In the genomic region with DNA sequence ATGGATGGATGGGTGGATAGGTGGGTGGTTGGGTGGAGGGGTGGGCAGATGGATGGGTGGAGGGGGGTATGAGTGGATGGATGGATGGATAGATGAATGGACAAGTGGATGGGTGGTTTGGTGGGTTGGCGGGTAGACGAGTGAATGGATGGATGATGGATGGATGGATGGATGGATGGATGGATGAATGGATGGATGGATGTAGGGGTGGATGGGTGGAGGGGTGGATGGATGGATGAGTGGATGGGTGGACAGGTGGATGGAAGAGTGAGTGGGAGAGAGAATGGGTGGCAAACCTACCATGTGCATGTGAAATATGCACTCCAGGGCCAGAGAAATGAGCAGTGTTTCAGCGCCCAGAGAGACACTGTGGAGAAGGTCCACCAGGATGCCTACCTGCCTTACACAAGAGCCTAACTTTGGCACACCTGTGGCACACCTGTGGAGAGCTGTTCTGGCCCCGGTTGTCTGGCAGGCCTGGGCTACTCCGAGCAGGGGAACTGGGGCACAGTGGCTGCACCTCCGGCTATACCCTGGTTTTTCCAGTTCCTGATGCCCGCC, we compare ENCODE assay signal across 20 cellular contexts. TPM values are rescaled to one million over a fixed set of nuclear protein-coding genes. Genes with fewer than 3 reads are reported as not detected.
A peak's percentile ranks its signal among the peaks of the same experiment; 100 is the strongest.
DNase-seq lines count a peak whose midpoint lies in the region; ATAC-seq, FAIRE-seq and TF ChIP-seq lines count a peak whose summit lies in the region.
"Had no signal": no experiment of that assay in that cellular context is flagged by ENCODE, and none has a peak within 500 bp of the region (broad histone marks: within the 10 kb centered on the region; RNA-seq: fewer than 3 reads in every experiment).

No MANE protein-coding gene starts in this region.

- H3K4me2 ChIP-seq in HCT116 (ENCODE audit: low read length) (peak overlapping the region; percentile 85), astrocyte (ENCODE audit: low read length) (no peak overlapping the region), HepG2 (ENCODE audit: low read depth, low read length) (peak overlapping the region; percentile 78; the same call in 1 of the 2 replicates)
- H3K4me2 ChIP-seq: KMS-11 had no signal

- H3K9me3 ChIP-seq in HCT116 (ENCODE audit: control insufficient read depth in 1 of 2, insufficient read depth in 1 of 2, low read depth in 1 of 2, low read length in 2 of 2) (no peaks in the 10 kb centered on the region), astrocyte (ENCODE audit: insufficient read depth, low read depth, low read length) (no peaks in the 10 kb centered on the region), HepG2 (ENCODE audit: low read length) (no peaks in the 10 kb centered on the region), suprapubic skin (no peaks in the 10 kb centered on the region)
- no peaks in the 10 kb centered on the region for H3K9me3 ChIP-seq in CD4-positive, alpha-beta T cell (ENCODE audit: control insufficient read depth, low read length)
- H3K9me3 ChIP-seq: gastrocnemius medialis, neutrophil, SJCRH30 had no signal

- no peak overlapping the region for H2AFZ ChIP-seq in HCT116 (ENCODE audit: low read depth, low read length, poor library complexity, severe bottlenecking)
- H2AFZ ChIP-seq in astrocyte (ENCODE audit: low read depth, low read length), result no peak overlapping the region
- no peak overlapping the region for H2AFZ ChIP-seq in HepG2 (ENCODE audit: low read length)

- peak overlapping the region in 1 of 2 experiments; percentile 53; a peak in 1 of 4 replicates for H3K4me3 ChIP-seq in HCT116 (replicated peaks in 1 of 2; ENCODE audit: low read depth in 1 of 2, low read length in 2 of 2)
- H3K4me3 ChIP-seq in astrocyte (ENCODE audit: insufficient read depth, low read depth, low read length), result no peak overlapping the region
- peak overlapping the region in 1 of 3 experiments; percentile 41; a peak in 1 of 6 replicates for H3K4me3 ChIP-seq in HepG2 (replicated peaks in 1 of 3; ENCODE audit: insufficient read depth in 1 of 3, low read depth in 2 of 3, low read length in 3 of 3)
- no peak overlapping the region for H3K4me3 ChIP-seq in suprapubic skin
- H3K4me3 ChIP-seq in coronary artery, result no peak overlapping the region
- H3K4me3 ChIP-seq: gastrocnemius medialis, SJCRH30 had no signal

- intact Hi-C loops in HCT116 (cut with micrococcal nuclease) (no loop called here), HepG2 (cut with micrococcal nuclease; ENCODE audit: unreplicated experiment) (loop anchor here (10.0 kb wide), 1 partner anchor 68 kb away; the partner anchor contains the start of gene FAM131C)
- intact Hi-C loops in CD4-positive, alpha-beta T cell (cut with DNase I, micrococcal nuclease), result loop anchor here in 1 of 2 experiments (5.0 kb wide), 1 partner anchor 46 kb away; no protein-coding TSS in a partner anchor

- H3K27me3 ChIP-seq in HCT116 (ENCODE audit: insufficient read depth, low read length) (no peaks in the 10 kb centered on the region), astrocyte (ENCODE audit: insufficient read depth, low read length) (no peaks in the 10 kb centered on the region), HepG2 (ENCODE audit: control insufficient read depth in 1 of 2, insufficient read depth in 2 of 2, low read length in 2 of 2) (no peaks in the 10 kb centered on the region), suprapubic skin (no peaks in the 10 kb centered on the region)
- H3K27me3 ChIP-seq in CD4-positive, alpha-beta T cell (ENCODE audit: control insufficient read depth, insufficient read depth, low read length), result no peaks in the 10 kb centered on the region
- H3K27me3 ChIP-seq: SJCRH30 had no signal

- peak overlapping the region; percentile 100 for H3K27ac ChIP-seq in HCT116 (ENCODE audit: low read depth, low read length)
- peak overlapping the region; percentile 96 for H3K27ac ChIP-seq in astrocyte (ENCODE audit: low read depth, low read length)
- H3K27ac ChIP-seq in HepG2 (ENCODE audit: extremely low read length, insufficient read depth, low read length), result peak overlapping the region; percentile 76
- peak overlapping the region; percentile 80 for H3K27ac ChIP-seq in suprapubic skin
- no peak overlapping the region for H3K27ac ChIP-seq in CD4-positive, alpha-beta T cell (ENCODE audit: low read depth, low read length)
- peak overlapping the region in 1 of 2 donors; percentile 94 for H3K27ac ChIP-seq in coronary artery
- H3K27ac ChIP-seq: KMS-11, neutrophil, SJCRH30 had no signal

- BruUV-seq in HCT116 (replicated peaks; lab: Mats Ljungman, UMichigan), result no TSS peak
- BruUV-seq in HepG2 (replicated peaks; lab: Mats Ljungman, UMichigan), result no TSS peak

- TF ChIP-seq POLR2A in HCT116 (IDR thresholded peaks at IDR 0.05; ENCODE audit: borderline replicate concordance, extremely low read depth, insufficient read depth, insufficient read length) (no peak), HepG2 (IDR thresholded peaks at IDR 0.05; ENCODE audit: insufficient read depth in 1 of 2, low read depth in 2 of 2, low read length in 2 of 2) (no peak; a peak in 2 of 4 replicates), suprapubic skin (IDR thresholded peaks at IDR 0.05) (no peak)

- H3K9ac ChIP-seq in HCT116 (ENCODE audit: low read length) (peak overlapping the region; percentile 75), astrocyte (ENCODE audit: low read length) (no peak overlapping the region), HepG2 (ENCODE audit: insufficient read depth, low read depth, low read length) (peak overlapping the region; percentile 36; the same call in 1 of the 2 replicates)
- H3K9ac ChIP-seq: KMS-11 had no signal

- H3K4me1 ChIP-seq in HCT116 (ENCODE audit: control insufficient read depth in 1 of 2, insufficient read depth in 2 of 2, low read length in 2 of 2) (peaks cover 93 to 98% of the 10 kb centered on the region in 2 experiments), astrocyte (ENCODE audit: insufficient read depth, low read length) (peaks cover 87% of the 10 kb centered on the region), HepG2 (ENCODE audit: insufficient read depth, low read length) (peaks cover 85% of the 10 kb centered on the region), suprapubic skin (peaks cover 92% of the 10 kb centered on the region)

- TF ChIP-seq EP300 in HepG2 (IDR thresholded peaks at IDR 0.05; ENCODE audit: low read depth in 2 of 2, low read length in 2 of 2) (no peak), HepG2 (CRISPR knock-in tag; IDR thresholded peaks at IDR 0.05; ENCODE audit: borderline replicate concordance) (no peak), suprapubic skin (IDR thresholded peaks at IDR 0.05) (no peak)

- H4K20me1 ChIP-seq in HCT116 (ENCODE audit: insufficient read depth) (peaks cover 21% of the 10 kb centered on the region; the same call in 1 of the 2 replicates), astrocyte (ENCODE audit: insufficient read depth, low read length) (peaks cover 74% of the 10 kb centered on the region), HepG2 (ENCODE audit: insufficient read depth, low read length) (peaks cover 67% of the 10 kb centered on the region)

- no peaks in the 10 kb centered on the region for H3K9me2 ChIP-seq in HCT116 (ENCODE audit: insufficient read depth)

- peaks cover 63% of the 10 kb centered on the region for H3K4me1 Mint-ChIP-seq in astrocyte (ENCODE audit: low read depth, unreplicated experiment)
- H3K4me1 Mint-ChIP-seq in CD4-positive, alpha-beta T cell (ENCODE audit: low read depth), result no peaks in the 10 kb centered on the region
- H3K4me1 Mint-ChIP-seq in activated naive CD8-positive, alpha-beta T cell treated with anti-CD3 and anti-CD28 coated beads for 36 hours, result peaks cover 17% of the 10 kb centered on the region

- RAD21 ChIA-PET in HCT116 (lab: Charles Lee; ENCODE audit: low non-redundant PET in 1 of 2, low total read pairs in 2 of 2, uncharacterized antibody in 2 of 2, unreplicated experiment in 2 of 2), result no interaction called here

- H3K27me3 Mint-ChIP-seq in astrocyte (ENCODE audit: low read depth, unreplicated experiment), result no peaks in the 10 kb centered on the region
- no peaks in the 10 kb centered on the region for H3K27me3 Mint-ChIP-seq in CD4-positive, alpha-beta T cell
- H3K27me3 Mint-ChIP-seq in activated naive CD8-positive, alpha-beta T cell treated with anti-CD3 and anti-CD28 coated beads for 36 hours, result peaks cover 8% of the 10 kb centered on the region

- no peak overlapping the region for H3K27ac Mint-ChIP-seq in astrocyte (ENCODE audit: unreplicated experiment)
- H3K27ac Mint-ChIP-seq in CD4-positive, alpha-beta T cell, result no peak overlapping the region
- H3K27ac Mint-ChIP-seq in activated naive CD8-positive, alpha-beta T cell treated with anti-CD3 and anti-CD28 coated beads for 36 hours, result no peak overlapping the region
- H3K27ac Mint-ChIP-seq: activated naive CD4-positive, alpha-beta T cell treated with anti-CD3 and anti-CD28 coated beads for 36 hours had no signal

- DNase-seq in HCT116 (ENCODE audit: low read depth, low spot score), result no peak
- no peak for DNase-seq in astrocyte (ENCODE audit: low read depth)
- DNase-seq in HepG2 (ENCODE audit: low spot score), result no peak
- DNase-seq in suprapubic skin (ENCODE audit: low spot score in 2 of 2), result no peak
- no peak for DNase-seq in CD4-positive, alpha-beta T cell
- DNase-seq in coronary artery (ENCODE audit: low spot score), result no peak
- no peak for DNase-seq in activated naive CD8-positive, alpha-beta T cell treated with anti-CD3 and anti-CD28 coated beads for 36 hours
- DNase-seq: activated CD4-positive, alpha-beta T cell treated with anti-CD3 and anti-CD28 coated beads for 4 hours; activated naive CD4-positive, alpha-beta T cell treated with anti-CD3 and anti-CD28 coated beads for 36 hours; AML-193; DMS 273 treated with DMSO at 0.1 percent for 48 hours; effector memory CD4-positive, alpha-beta T cell; gastrocnemius medialis; NCI-H1105 treated with DMSO at 0.1 percent for 48 hours; NCI-H2171 treated with DMSO at 0.1 percent for 48 hours; SJCRH30; T-helper 9 cell had no signal

- POLR2A ChIA-PET in HCT116 (lab: Charles Lee), result interaction anchor here (1.0 to 5.8 kb wide), 4 partner anchors 12 to 64 kb away, joined by 5 to 59 read pairs (median 6); partner anchors contain the start of gene EPHA2
- POLR2A ChIA-PET in HepG2 (lab: Yijun Ruan, JAX), result interaction anchor here (1.0 to 6.2 kb wide), 9 partner anchors 12 to 66 kb away, joined by 3 to 120 read pairs (median 13); partner anchors contain the start of gene EPHA2
- POLR2A ChIA-PET in CD4-positive, alpha-beta T cell (lab: Charles Lee), result no interaction called here

- H3K79me2 ChIP-seq in HCT116 (ENCODE audit: insufficient read depth, low read length), result peaks cover 100% of the 10 kb centered on the region
- H3K79me2 ChIP-seq in astrocyte (ENCODE audit: insufficient read depth, low read length), result peaks cover 86% of the 10 kb centered on the region
- H3K79me2 ChIP-seq in HepG2 (ENCODE audit: insufficient read depth, low read length), result peaks cover 80% of the 10 kb centered on the region

- ATAC-seq in HCT116 (no peak), HepG2 (no peak), HG02852 (IDR thresholded peaks at IDR 0.05; ENCODE audit: unreplicated experiment) (no peak)
- ATAC-seq in CD4-positive, alpha-beta T cell (ENCODE audit: poor library complexity), result no peak
- ATAC-seq: gastrocnemius medialis had no signal

- no peak for TF ChIP-seq CTCF in HCT116 (IDR thresholded peaks at IDR 0.05 in 2 of 3, conservative IDR thresholded peaks at IDR 0.05 in 1 of 3; ENCODE audit: borderline replicate concordance in 1 of 3, insufficient read depth in 1 of 3, low read depth in 2 of 3, low read length in 2 of 3)
- TF ChIP-seq CTCF in astrocyte (IDR thresholded peaks at IDR 0.05; ENCODE audit: insufficient read depth, low read depth, low read length), result no peak
- TF ChIP-seq CTCF in HepG2 (CRISPR knock-in tag; IDR thresholded peaks at IDR 0.05), result no peak
- no peak for TF ChIP-seq CTCF in suprapubic skin (IDR thresholded peaks at IDR 0.05)
- TF ChIP-seq CTCF in CD4-positive, alpha-beta T cell (IDR thresholded peaks at IDR 0.05), result no peak
- TF ChIP-seq CTCF in coronary artery (IDR thresholded peaks at IDR 0.05), result no peak

- no peak overlapping the region for H3K4me3 Mint-ChIP-seq in astrocyte (ENCODE audit: unreplicated experiment)
- no peak overlapping the region for H3K4me3 Mint-ChIP-seq in CD4-positive, alpha-beta T cell
- no peak overlapping the region for H3K4me3 Mint-ChIP-seq in activated naive CD8-positive, alpha-beta T cell treated with anti-CD3 and anti-CD28 coated beads for 36 hours
- H3K4me3 Mint-ChIP-seq: activated naive CD4-positive, alpha-beta T cell treated with anti-CD3 and anti-CD28 coated beads for 36 hours had no signal

- FAIRE-seq in astrocyte (lab: Jason Lieb, UNC) (no peak), HepG2 (lab: Jason Lieb, UNC) (no peak)

- H3K36me3 Mint-ChIP-seq in astrocyte (ENCODE audit: low read depth, unreplicated experiment), result peaks cover 19% of the 10 kb centered on the region
- no peaks in the 10 kb centered on the region for H3K36me3 Mint-ChIP-seq in CD4-positive, alpha-beta T cell (ENCODE audit: low read depth)
- H3K36me3 Mint-ChIP-seq in activated naive CD8-positive, alpha-beta T cell treated with anti-CD3 and anti-CD28 coated beads for 36 hours, result no peaks in the 10 kb centered on the region

- TF ChIP-seq RAD21 in HCT116 (IDR thresholded peaks at IDR 0.05; ENCODE audit: low read depth), result no peak
- TF ChIP-seq RAD21 in HepG2 (CRISPR knock-in tag; IDR thresholded peaks at IDR 0.05), result no peak

- peaks cover 11 to 72% of the 10 kb centered on the region in 2 experiments for H3K36me3 ChIP-seq in HCT116 (ENCODE audit: control insufficient read depth in 1 of 2, insufficient read depth in 2 of 2, low read length in 2 of 2)
- peaks cover 38% of the 10 kb centered on the region for H3K36me3 ChIP-seq in astrocyte (ENCODE audit: insufficient read depth, low read length)
- H3K36me3 ChIP-seq in HepG2 (replicated peaks in 1 of 2; ENCODE audit: control insufficient read depth in 1 of 2, insufficient read depth in 2 of 2, low read length in 2 of 2), result peaks cover 41 to 63% of the 10 kb centered on the region in 2 experiments
- peaks cover 14% of the 10 kb centered on the region for H3K36me3 ChIP-seq in suprapubic skin
- H3K36me3 ChIP-seq: neutrophil had no signal

- CTCF ChIA-PET in HCT116 (lab: Charles Lee), result interaction anchor here (0.9 to 1.3 kb wide), 3 partner anchors 14 to 61 kb away, joined by 3 to 4 read pairs (median 3); no protein-coding TSS in a partner anchor
- CTCF ChIA-PET in HepG2 (lab: Yijun Ruan, JAX; ENCODE audit: low intra/inter-chr PET ratio, low total read pairs), result interaction anchor here (1.4 kb wide), 1 partner anchor 45 kb away, joined by 7 read pairs; no protein-coding TSS in a partner anchor
- CTCF ChIA-PET in CD4-positive, alpha-beta T cell (lab: Charles Lee), result no interaction called here

- H3K9me3 Mint-ChIP-seq in astrocyte (ENCODE audit: unreplicated experiment), result no peaks in the 10 kb centered on the region
- H3K9me3 Mint-ChIP-seq in CD4-positive, alpha-beta T cell, result no peaks in the 10 kb centered on the region
- H3K9me3 Mint-ChIP-seq in activated naive CD8-positive, alpha-beta T cell treated with anti-CD3 and anti-CD28 coated beads for 36 hours, result no peaks in the 10 kb centered on the region
- H3K9me3 Mint-ChIP-seq: activated naive CD4-positive, alpha-beta T cell treated with anti-CD3 and anti-CD28 coated beads for 36 hours had no signal

- in situ Hi-C loops in HepG2 (cut with HindIII; ENCODE audit: extremely low pct_ligation_motif_present, low pct_unique_long_range_greater_than_20kb), result no loop called here

- WGBS in HepG2 (ENCODE audit: low lambda C conversion rate), result 97% methylated on average over 7 of the region's 7 CpGs
- WGBS in suprapubic skin, result 71% methylated on average over 7 of the region's 7 CpGs

RNA-seq across cellular contexts. Expression of gene EPHA2, which starts 12.8 kb away (rescaled TPM):
- total RNA-seq in HCT116 (2021; ENCODE audit: unreplicated experiment) (164 TPM), astrocyte (117 and 140 TPM in 2 replicates), HepG2 (2016; rRNA removed; fragmentation: Illumina TruSeq; extraction: Trizol) (15.5 and 33.6 TPM in 2 replicates), suprapubic skin (100 to 1,000 TPM in 3 of 4 donors, 10 to 100 TPM in 1; 59.0 to 145 (median 104) TPM)
- 167 and 209 TPM in 2 replicates for polyA plus RNA-seq in HCT116 (2012)
- total RNA-seq in HepG2 (2016; cell fraction: cytosol; rRNA removed; fragmentation: Illumina TruSeq; extraction: Trizol; ENCODE audit: low read depth), result 6.7 and 7.8 TPM in 2 replicates
- 10.8 and 35.8 TPM in 2 replicates for total RNA-seq in HepG2 (2016; cell fraction: insoluble cytoplasmic fraction; rRNA removed; fragmentation: Illumina TruSeq; extraction: Trizol)
- 14.9 and 16.9 TPM in 2 replicates for total RNA-seq in HepG2 (2016; cell fraction: membrane; rRNA removed; fragmentation: Illumina TruSeq; extraction: Trizol)
- total RNA-seq in HepG2 (2016; cell fraction: nucleus; rRNA removed; fragmentation: Illumina TruSeq; extraction: Trizol), result 41.9 and 47.9 TPM in 2 replicates
- polyA plus RNA-seq in HepG2 (2011; rRNA removed), result 53.6 and 62.5 TPM in 2 replicates
- polyA plus RNA-seq in HepG2 (2011; cell fraction: cytosol; rRNA removed), result 39.1 and 62.9 TPM in 2 replicates
- polyA plus RNA-seq in HepG2 (2011; cell fraction: nucleus; rRNA removed), result 163 and 212 TPM in 2 replicates
- polyA plus RNA-seq in HepG2 (2012), result 25.4 and 56.3 TPM in 2 replicates
- 2.1 and 2.2 TPM in 2 replicates for polyA plus RNA-seq in HepG2 (2016; cell fraction: cytosol; fragmentation: Illumina TruSeq; extraction: Trizol; ENCODE audit: low read depth)
- 11.5 and 14.9 TPM in 2 replicates for polyA plus RNA-seq in HepG2 (2016; cell fraction: insoluble cytoplasmic fraction; fragmentation: Illumina TruSeq; extraction: Trizol; ENCODE audit: low read depth)
- 5.7 and 6.8 TPM in 2 replicates for polyA plus RNA-seq in HepG2 (2016; cell fraction: membrane; fragmentation: Illumina TruSeq; extraction: Trizol; ENCODE audit: low read depth)
- polyA plus RNA-seq in HepG2 (2016; cell fraction: nucleus; fragmentation: Illumina TruSeq; extraction: Trizol; ENCODE audit: insufficient read depth, low read depth), result 84.4 and 87.2 TPM in 2 replicates
- polyA minus RNA-seq in HepG2 (2011; rRNA and poly(A)+ RNA removed; ENCODE audit: low replicate concordance), result 69.9 and 218 TPM in 2 replicates
- polyA minus RNA-seq in HepG2 (2011; cell fraction: cytosol; rRNA and poly(A)+ RNA removed), result 72.7 and 86.9 TPM in 2 replicates
- 65.6 and 79.3 TPM in 2 replicates for polyA minus RNA-seq in HepG2 (2011; cell fraction: nucleus; rRNA and poly(A)+ RNA removed)
- under 1 TPM in 1 of 2 experiments, not detected in 1; 0.22 TPM for total RNA-seq in CD4-positive, alpha-beta T cell
- total RNA-seq in activated naive CD8-positive, alpha-beta T cell treated with anti-CD3 and anti-CD28 coated beads for 36 hours, result under 1 TPM in 1 of 2 experiments, not detected in 1; 0.08 TPM

Comparison
In these comparisons a context has a peak if more than half of its experiments do, and no peak if none do; other contexts are left out.
1. RNA of gene EPHA2, which starts 12.8 kb away (total RNA-seq): 164 TPM in HCT116 (single experiment), 117 to 140 TPM in astrocyte, 59.0 to 145 TPM in suprapubic skin and 6.7 to 47.9 TPM in HepG2; 0.22 TPM in CD4-positive, alpha-beta T cell and 0.08 TPM in activated naive CD8-positive, alpha-beta T cell treated with anti-CD3 and anti-CD28 coated beads for 36 hours; every median in the first group is over 4 times any median in the second.
2. Of the 20 proteins assayed by ChIP-seq in both HepG2 and HCT116: peak only in HepG2: ATF3; only in HCT116: none; in both: none; in neither: 19.